In genomic region chr2:45038861-45039260, GRCh38 we compare ENCODE assay signal across 8 cellular contexts. TPM values are rescaled to one million over a fixed set of nuclear protein-coding genes. Genes with fewer than 3 reads are reported as not detected.
"Had no signal": no experiment of that assay in that cellular context is flagged by ENCODE, and none has a peak within 500 bp of the region (broad histone marks: within the 10 kb centered on the region; RNA-seq: fewer than 3 reads in every experiment).

No MANE protein-coding gene starts in this region.

RNA-seq across cellular contexts. Expression of gene SIX2, which starts 29.6 kb away (rescaled TPM):
- total RNA-seq: activated naive CD4-positive, alpha-beta T cell treated with anti-CD3 and anti-CD28 coated beads for 36 hours; activated naive CD4-positive, alpha-beta T cell treated with anti-CD3 and anti-CD28 coated beads, Interleukin-2, amount 50 U/mL, for 72 hours; activated naive CD8-positive, alpha-beta T cell treated with anti-CD3 and anti-CD28 coated beads for 36 hours; activated naive CD8-positive, alpha-beta T cell treated with anti-CD3 and anti-CD28 coated beads, Interleukin-2, amount 10 ng/mL, durations not matched to agents 7 days and 5 days; activated T-cell treated with anti-CD3 and anti-CD28 coated beads, Interleukin-2, amount 50 U/mL, for 4 hours; activated T-helper 1 cell treated with anti-CD3 and anti-CD28 coated beads, Interleukin-12 subunit alpha, Interleukin-12 subunit beta, Interleukin-2, Interleukin-4 antibody, amounts not matched to agents 30 ng/mL and 10 ng/mL and 1 ng/mL, durations not matched to agents 14 hours and 24 hours and 36 hours; activated T-helper 17 cell treated with anti-CD3 and anti-CD28 coated beads, Interleukin-2, amount 50 U/mL, for 72 hours; activated T-helper 2 cell treated with anti-CD3 and anti-CD28 coated beads, Interferon-gamma antibody, Interleukin-2, Interleukin-4, amounts not matched to agents 10 μg/mL and 5 μg/mL and 100 μg/mL, durations not matched to agents 14 hours and 24 hours and 36 hours had no signal
